In genomic region chr4:104491396-104491821, GRCh38 we compare ENCODE assay signal across 8 cellular contexts. TPM values are rescaled to one million over a fixed set of nuclear protein-coding genes. Genes with fewer than 3 reads are reported as not detected.
DNase-seq lines count a peak whose midpoint lies in the region; ATAC-seq and TF ChIP-seq lines count a peak whose summit lies in the region.

No MANE protein-coding gene starts in this region.

- H3K27ac ChIP-seq in OCI-LY7 (ENCODE audit: low read depth, low read length, poor library complexity, severe bottlenecking) (no peak overlapping the region), hepatocyte (peak overlapping the region; percentile 79)

- ATAC-seq in GM18498 (IDR thresholded peaks at IDR 0.05; ENCODE audit: unreplicated experiment) = peak; percentile 29
- ATAC-seq in HG02884 (IDR thresholded peaks at IDR 0.05; ENCODE audit: unreplicated experiment) = peak; percentile 11
- no peak for ATAC-seq in HG03378 (IDR thresholded peaks at IDR 0.05; ENCODE audit: unreplicated experiment)

- TF ChIP-seq CTCF in AG04449 (IDR thresholded peaks at IDR 0.05; ENCODE audit: insufficient read depth, low read length, missing control alignments) (no peak), OCI-LY7 (conservative IDR thresholded peaks at IDR 0.05; ENCODE audit: low read length) (no peak), hepatocyte (IDR thresholded peaks at IDR 0.05; ENCODE audit: poor library complexity) (no peak), retinal pigment epithelial cell (conservative IDR thresholded peaks at IDR 0.05; ENCODE audit: low read depth, low read length) (no peak)

- no peaks in the 10 kb centered on the region for H3K79me2 ChIP-seq in OCI-LY7 (ENCODE audit: insufficient read depth, low read depth, low read length)
- peaks cover 26% of the 10 kb centered on the region for H3K79me2 ChIP-seq in hepatocyte

- DNase-seq in AG04449 (ENCODE audit: low read depth, low spot score) (no peak), OCI-LY7 (ENCODE audit: low spot score) (no peak), amniotic epithelial cell (ENCODE audit: low read depth) (peak; percentile 7), hepatocyte (ENCODE audit: low spot score) (peak; percentile 74), retinal pigment epithelial cell (ENCODE audit: low read depth) (no peak)

- H3K4me1 ChIP-seq in OCI-LY7 (ENCODE audit: insufficient read depth, low read length, poor library complexity, severe bottlenecking) (peaks cover 4% of the 10 kb centered on the region), hepatocyte (ENCODE audit: insufficient read depth) (peaks cover 5% of the 10 kb centered on the region)

- intact Hi-C loops in OCI-LY7 (cut with micrococcal nuclease; ENCODE audit: unreplicated experiment) = no loop called here

- H4K20me1 ChIP-seq in OCI-LY7 (ENCODE audit: insufficient read depth, low read length) (no peaks in the 10 kb centered on the region), hepatocyte (ENCODE audit: insufficient read depth, poor library complexity, severe bottlenecking) (no peaks in the 10 kb centered on the region)

- 1% methylated on average over 18 of the region's 50 CpGs for WGBS in hepatocyte (ENCODE audit: low lambda C conversion rate, missing lambda C conversion rate)

- H2AFZ ChIP-seq in OCI-LY7 (ENCODE audit: low read length) = no peak overlapping the region
- H2AFZ ChIP-seq in hepatocyte = peak overlapping the region; percentile 55

- BruUV-seq in OCI-LY7 (replicated peaks; lab: Mats Ljungman, UMichigan) = no TSS peak

- H3K4me2 ChIP-seq in OCI-LY7 (ENCODE audit: low read length) (peak overlapping the region; percentile 39; the same call in 1 of the 2 replicates), hepatocyte (peak overlapping the region; percentile 90)

- POLR2A ChIA-PET in AG04449 (lab: Yijun Ruan, JAX) = no interaction called here
- POLR2A ChIA-PET in OCI-LY7 (lab: Charles Lee) = no interaction called here

- no peaks in the 10 kb centered on the region for H3K9me3 ChIP-seq in OCI-LY7 (ENCODE audit: low read length)
- H3K9me3 ChIP-seq in hepatocyte (ENCODE audit: low read depth) = no peaks in the 10 kb centered on the region

- H3K9me2 ChIP-seq in OCI-LY7 (ENCODE audit: insufficient read depth, low read length) (no peaks in the 10 kb centered on the region), hepatocyte (replicated peaks; ENCODE audit: insufficient read depth) (no peaks in the 10 kb centered on the region)

- H3K27me3 ChIP-seq in hepatocyte = no peaks in the 10 kb centered on the region

- no peaks in the 10 kb centered on the region for H3K36me3 ChIP-seq in OCI-LY7 (ENCODE audit: insufficient read depth, low read length)
- no peaks in the 10 kb centered on the region for H3K36me3 ChIP-seq in hepatocyte (replicated peaks; ENCODE audit: insufficient read depth, low read depth)

- CTCF ChIA-PET in AG04449 (lab: Yijun Ruan, JAX) = no interaction called here
- CTCF ChIA-PET in OCI-LY7 (lab: Charles Lee; ENCODE audit: unreplicated experiment) = no interaction called here

- H3K4me3 ChIP-seq in AG04449 (ENCODE audit: low read depth, low read length) (peak overlapping the region; percentile 54), OCI-LY7 (ENCODE audit: low read depth, low read length, poor library complexity, severe bottlenecking) (peak overlapping the region; percentile 34), hepatocyte (peak overlapping the region; percentile 81), retinal pigment epithelial cell (ENCODE audit: low read length) (peak overlapping the region; percentile 79)

RNA-seq across cellular contexts. Expression of gene CXXC4, which starts 3.3 kb away (rescaled TPM):
- 0.03 TPM in 1 of 2 replicates, not detected in the other for total RNA-seq in OCI-LY7 (2014; rRNA removed; shearing (Covaris generic))
- total RNA-seq in OCI-LY7 (2022) (not detected in 2 replicates), hepatocyte (9.2 and 14.9 TPM in 2 replicates)
- polyA plus RNA-seq in hepatocyte = 2.6 and 2.8 TPM in 2 replicates

Comparison
In these comparisons a context has a peak if more than half of its experiments do, and no peak if none do; other contexts are left out.
1. DNase-seq: peak in amniotic epithelial cell (single experiment) and hepatocyte (single experiment); none in AG04449 (single experiment), OCI-LY7 (single experiment) and retinal pigment epithelial cell (single experiment).
2. Peak in every context shown above with its lines, with median percentiles within 50 percentile points of each other: H3K4me3 ChIP-seq.